Comparison of ENCODE assay signal across 8 cellular contexts in the genomic region with DNA sequence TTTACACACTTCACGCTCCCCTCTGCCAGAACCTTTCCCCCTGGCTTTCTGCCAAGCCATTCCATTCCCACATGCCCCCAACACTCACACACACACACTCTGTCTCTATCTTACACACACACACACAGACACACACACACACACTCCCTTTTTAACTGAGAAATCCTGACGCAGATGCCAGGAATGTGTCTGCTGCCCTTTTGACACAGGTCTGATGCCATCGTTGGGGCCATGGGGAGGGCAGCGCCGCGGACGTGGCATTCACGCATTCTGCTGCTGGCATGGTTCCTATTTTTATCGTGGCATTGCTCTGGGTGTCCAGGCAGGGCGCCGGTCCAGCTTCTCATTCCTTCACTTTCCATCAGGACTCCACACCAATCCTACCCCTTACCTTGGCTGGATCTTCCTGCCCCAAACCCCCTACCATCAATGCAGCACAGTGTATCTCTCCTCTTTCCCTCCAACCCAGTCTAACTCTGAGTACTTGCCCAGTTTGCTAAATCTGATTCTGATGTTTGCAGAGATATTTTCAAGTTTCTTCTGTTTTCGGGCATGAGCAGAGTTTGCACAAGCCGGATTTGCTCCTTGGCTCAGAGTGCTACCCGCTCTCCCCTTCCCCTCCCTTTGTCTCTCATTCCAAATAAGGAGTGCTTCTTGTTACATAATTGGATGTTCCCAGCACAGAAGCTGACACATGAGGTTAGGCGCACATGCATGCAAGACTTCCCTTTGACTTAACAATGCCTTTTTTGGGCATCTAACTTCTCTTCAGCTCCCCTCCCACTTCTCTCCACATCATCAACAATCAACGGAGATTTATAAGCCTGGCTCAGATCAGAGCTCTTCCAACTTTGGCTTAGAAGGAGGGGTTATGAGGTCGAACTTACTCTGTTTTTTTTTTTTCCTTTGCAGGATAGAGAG. TPM values are rescaled to one million over a fixed set of nuclear protein-coding genes. Genes with fewer than 3 reads are reported as not detected.
DNase-seq lines count a peak whose midpoint lies in the region; TF ChIP-seq lines count a peak whose summit lies in the region.

No MANE protein-coding gene starts in this region.

- intact Hi-C loops in transverse colon (cut with DNase I; ENCODE audit: low total_unique reads), result no loop called here

- H3K27me3 Mint-ChIP-seq in mesothelial cell of epicardium (ENCODE audit: low read depth), result no peaks in the 10 kb centered on the region

- H3K4me3 ChIP-seq in duodenal mucosa (ENCODE audit: low read depth in 1 of 2, low read length in 2 of 2) (no peak overlapping the region), transverse colon (no peak overlapping the region)

- H3K27me3 ChIP-seq in duodenal mucosa (ENCODE audit: control insufficient read depth in 1 of 2, insufficient read depth in 2 of 2, low read length in 2 of 2) (no peaks in the 10 kb centered on the region), transverse colon (no peaks in the 10 kb centered on the region)

- in situ Hi-C loops in transverse colon (cut with MboI; ENCODE audit: low pct_ligation_motif_present in 1 of 4, low pct_unique_long_range_greater_than_20kb in 1 of 4, low sequenced_read_pairs in 3 of 4), result no loop called here

- H3K27ac ChIP-seq in duodenal mucosa (ENCODE audit: low read depth, low read length) (peak overlapping the region; percentile 66), transverse colon (peak overlapping the region; percentile 77 to 90 (median 82))

- no peak overlapping the region for H3K4me3 Mint-ChIP-seq in mesothelial cell of epicardium

- H3K36me3 ChIP-seq in duodenal mucosa (ENCODE audit: control insufficient read depth in 1 of 2, insufficient read depth in 2 of 2, low read length in 2 of 2), result peaks cover 49 to 95% of the 10 kb centered on the region in 2 donors
- peaks cover 0 to 47% (median 23%) of the 10 kb centered on the region in 4 donors for H3K36me3 ChIP-seq in transverse colon

- no peak for TF ChIP-seq CTCF in mesothelial cell of epicardium (IDR thresholded peaks at IDR 0.05; ENCODE audit: unreplicated experiment)
- no peak for TF ChIP-seq CTCF in transverse colon (IDR thresholded peaks at IDR 0.05)

- H3K27ac Mint-ChIP-seq in mesothelial cell of epicardium, result peak overlapping the region; percentile 73

- DNase-seq in NCI-H82 treated with DMSO at 0.1 percent for 48 hours (lab: John Stamatoyannopoulos, UW; ENCODE audit: unreplicated experiment) (peak; percentile 66), mesothelial cell of epicardium (ENCODE audit: low spot score in 2 of 2, unreplicated experiment in 2 of 2) (no peak), transverse colon (peak; percentile 57), inferior parietal cortex (ENCODE audit: extremely low spot score) (no peak)
- DNase-seq in activated CD4-positive, alpha-beta T cell treated with anti-CD3 and anti-CD28 coated beads, Interleukin-2, amount 50 U/mL, for 48 hours, result no peak
- DNase-seq in NK-92 treated with Interleukin-12 subunit alpha and Interleukin-12 subunit beta, amount 100 ng/mL, for 24 hours (lab: John Stamatoyannopoulos, UW), result no peak
- no peak for DNase-seq in activated CD4-positive, alpha-beta T cell treated with anti-CD3 and anti-CD28 coated beads for 48 hours

- TF ChIP-seq POLR2A in transverse colon (IDR thresholded peaks at IDR 0.05), result no peak

- peaks cover 3% of the 10 kb centered on the region for H3K4me1 Mint-ChIP-seq in mesothelial cell of epicardium

- TF ChIP-seq EP300 in transverse colon (IDR thresholded peaks at IDR 0.05; ENCODE audit: low read depth), result peak; percentile 95

- no peaks in the 10 kb centered on the region for H3K4me1 ChIP-seq in duodenal mucosa (ENCODE audit: control insufficient read depth in 1 of 2, insufficient read depth in 2 of 2, low read length in 2 of 2)
- H3K4me1 ChIP-seq in transverse colon, result peaks cover 6 to 30% (median 17%) of the 10 kb centered on the region in 4 donors

- no peaks in the 10 kb centered on the region for H3K9me3 Mint-ChIP-seq in mesothelial cell of epicardium

- H3K9ac ChIP-seq in duodenal mucosa (ENCODE audit: low read depth in 1 of 2, low read length in 2 of 2), result no peak overlapping the region

- H3K36me3 Mint-ChIP-seq in mesothelial cell of epicardium, result peaks cover 41% of the 10 kb centered on the region

- no peaks in the 10 kb centered on the region for H3K9me3 ChIP-seq in duodenal mucosa (ENCODE audit: control insufficient read depth in 1 of 2, low read length in 2 of 2)
- H3K9me3 ChIP-seq in transverse colon, result no peaks in the 10 kb centered on the region

- WGBS in transverse colon (ENCODE audit: low coverage in 1 of 2), 2 donors, result 45 to 59% methylated on average over 9 to 17 of the region's 17 CpGs

RNA-seq across cellular contexts. Expression of a gene that starts 18.8 kb away (rescaled TPM):
- total RNA-seq in mesothelial cell of epicardium (55.9 to 60.1 TPM (median 56.8 TPM) in 3 replicates), transverse colon (100 to 1,000 TPM in 3 of 4 donors, 10 to 100 TPM in 1; 89.8 to 193 (median 137) TPM)

Comparison
In these comparisons a context has a peak if more than half of its experiments do, and no peak if none do; other contexts are left out.
1. DNase-seq: peak in NCI-H82 treated with DMSO at 0.1 percent for 48 hours (single experiment) and transverse colon (single experiment); none in mesothelial cell of epicardium (0 of 2), activated CD4-positive, alpha-beta T cell treated with anti-CD3 and anti-CD28 coated beads, Interleukin-2, amount 50 U/mL, for 48 hours (0 of 2), NK-92 treated with Interleukin-12 subunit alpha and Interleukin-12 subunit beta, amount 100 ng/mL, for 24 hours (single experiment), inferior parietal cortex (single experiment) and activated CD4-positive, alpha-beta T cell treated with anti-CD3 and anti-CD28 coated beads for 48 hours (single experiment).